In the genomic region with DNA sequence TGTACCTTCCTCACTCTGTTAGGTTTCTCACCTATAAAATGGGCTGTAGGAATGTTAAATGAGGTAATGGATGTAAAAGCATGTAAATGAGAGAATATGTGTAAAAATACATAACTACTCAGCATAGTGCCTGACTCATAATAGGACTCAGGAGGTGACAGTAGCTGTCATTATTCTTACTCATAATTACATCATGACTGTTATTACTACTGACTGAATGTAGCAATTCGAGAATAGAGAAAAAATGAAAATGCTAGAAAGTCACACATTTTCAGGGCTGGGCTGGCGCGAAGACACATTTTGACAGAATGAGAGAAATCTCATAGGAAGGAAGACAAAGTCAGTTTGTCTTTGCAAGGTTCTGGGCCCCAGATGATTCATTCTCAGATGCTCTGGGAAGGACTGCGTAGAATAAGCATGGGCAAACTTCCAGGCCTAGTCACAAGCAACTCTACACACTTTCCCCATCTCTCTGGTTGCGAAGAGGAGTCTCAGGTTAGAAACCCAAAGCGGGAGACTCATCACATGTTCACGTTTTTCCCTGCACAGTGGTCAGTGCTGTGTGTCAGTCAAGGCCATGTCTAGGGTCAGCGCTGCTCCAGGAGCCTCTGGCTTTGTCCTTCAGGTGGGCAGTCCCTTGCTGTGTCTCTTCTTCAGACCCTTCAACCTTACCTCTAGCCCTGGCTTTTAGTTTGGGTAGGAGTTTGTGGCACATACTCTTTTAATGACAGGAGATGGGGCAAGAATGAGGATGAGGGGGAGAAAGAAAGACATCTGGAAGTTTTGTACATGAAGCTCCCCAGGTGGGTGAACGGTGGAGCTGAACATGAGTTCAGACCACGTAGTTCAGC, we compare ENCODE assay signal across 8 cellular contexts. TPM values are rescaled to one million over a fixed set of nuclear protein-coding genes. Genes with fewer than 3 reads are reported as not detected.
DNase-seq lines count a peak whose midpoint lies in the region; TF ChIP-seq lines count a peak whose summit lies in the region.

No MANE protein-coding gene starts in this region.

- peak in 1 of 2 experiments; percentile 49; a peak in 1 of 4 replicates for TF ChIP-seq EP300 in SK-N-SH (IDR thresholded peaks at IDR 0.05; ENCODE audit: borderline replicate concordance in 1 of 2, low read depth in 1 of 2, low read length in 1 of 2)

- H3K27ac ChIP-seq in HEK293 (ENCODE audit: extremely low read depth, low read depth, low read length) (peak overlapping the region; percentile 72), SK-N-SH (ENCODE audit: low read depth in 2 of 2, low read length in 1 of 2) (peak overlapping the region in 1 of 2 experiments; percentile 90; a peak in 2 of 4 replicates), WERI-Rb-1 (no peak overlapping the region)

- H3K9me2 ChIP-seq in SK-N-SH, result no peaks in the 10 kb centered on the region

- peak overlapping the region; percentile 62 for H3K9ac ChIP-seq in SK-N-SH

- H3K9me3 Mint-ChIP-seq in CD14-positive monocyte, result no peaks in the 10 kb centered on the region

- no peaks in the 10 kb centered on the region for H4K20me1 ChIP-seq in SK-N-SH (ENCODE audit: insufficient read depth)

- DNase-seq in GM10266 (ENCODE audit: extremely low spot score) (peak; percentile 57), SK-N-SH (no peak), fibroblast of the conjunctiva (ENCODE audit: low read depth) (peak; percentile 93), CD14-positive monocyte (ENCODE audit: low spot score) (no peak), SHP77 (lab: John Stamatoyannopoulos, UW) (no peak), WERI-Rb-1 (no peak)
- peak; percentile 70 for DNase-seq in stimulated activated CD4-positive, alpha-beta T cell treated with anti-CD3 and anti-CD28 coated beads, Interleukin-4, amount 100 ng/mL, for 24 hours

- no peak for TF ChIP-seq CTCF in GM10266 (IDR thresholded peaks at IDR 0.05; ENCODE audit: control insufficient read depth, insufficient read depth, low read depth, missing control alignments)
- TF ChIP-seq CTCF in HEK293 (tag by site-specific recombination; IDR thresholded peaks at IDR 0.05), result no peak
- TF ChIP-seq CTCF in SK-N-SH (IDR thresholded peaks at IDR 0.05), result no peak
- TF ChIP-seq CTCF in CD14-positive monocyte (IDR thresholded peaks at IDR 0.05), result no peak
- no peak for TF ChIP-seq CTCF in WERI-Rb-1 (IDR thresholded peaks at IDR 0.05; ENCODE audit: low read depth, low read length)

- H3K27ac Mint-ChIP-seq in CD14-positive monocyte, result no peak overlapping the region

- H3K4me3 Mint-ChIP-seq in CD14-positive monocyte, result no peak overlapping the region

- peaks cover 47% of the 10 kb centered on the region for H3F3A ChIP-seq in SK-N-SH (replicated peaks; ENCODE audit: insufficient read depth)

- intact Hi-C loops in CD14-positive monocyte (cut with micrococcal nuclease), result no loop called here

- CTCF ChIA-PET in HEK293 (lab: Yijun Ruan, JAX) (interaction anchor here (0.9 kb wide), 1 partner anchor 16 kb away, joined by 5 read pairs; no protein-coding TSS in a partner anchor), SK-N-SH (lab: Yijun Ruan, JAX) (interaction anchor here (1.5 to 2.0 kb wide), 3 partner anchors 17 to 84 kb away, joined by 3 to 8 read pairs (median 4); no protein-coding TSS in a partner anchor)

- H3K79me2 ChIP-seq in SK-N-SH (ENCODE audit: insufficient read depth), result no peaks in the 10 kb centered on the region

- H3K4me1 ChIP-seq in HEK293 (ENCODE audit: control insufficient read depth, insufficient read depth, low read length) (peaks cover 17% of the 10 kb centered on the region), SK-N-SH (ENCODE audit: control insufficient read depth in 1 of 2, insufficient read depth in 2 of 2, low read depth in 1 of 2, low read length in 1 of 2) (peaks cover 0 to 34% of the 10 kb centered on the region in 2 experiments; a peak in 3 of 4 replicates)

- H3K4me1 Mint-ChIP-seq in CD14-positive monocyte, result peaks cover 9% of the 10 kb centered on the region

- H3K36me3 ChIP-seq in HEK293 (ENCODE audit: control insufficient read depth in 2 of 2, insufficient read depth in 1 of 2, low read length in 2 of 2) (no peaks in the 10 kb centered on the region; a peak in 1 of 3 replicates), SK-N-SH (replicated peaks in 1 of 2; ENCODE audit: control insufficient read depth in 1 of 2, insufficient read depth in 2 of 2, low read length in 1 of 2) (no peaks in the 10 kb centered on the region), WERI-Rb-1 (no peaks in the 10 kb centered on the region)

- H3K4me3 ChIP-seq in HEK293 (ENCODE audit: low read depth, low read length) (no peak overlapping the region), SK-N-SH (ENCODE audit: low read depth in 2 of 2, low read length in 1 of 2) (no peak overlapping the region), WERI-Rb-1 (ENCODE audit: low read depth, low read length) (no peak overlapping the region)

- H3K27me3 ChIP-seq in SK-N-SH (ENCODE audit: insufficient read depth), result no peaks in the 10 kb centered on the region
- H3K27me3 ChIP-seq in WERI-Rb-1 (ENCODE audit: insufficient read depth, low read depth, severe bottlenecking), result no peaks in the 10 kb centered on the region

- 43% methylated on average over 8 of the region's 10 CpGs for WGBS in SK-N-SH (ENCODE audit: low lambda C conversion rate)

- peak overlapping the region; percentile 66 for H3K4me2 ChIP-seq in SK-N-SH

- POLR2A ChIA-PET in HEK293 (lab: Yijun Ruan, JAX) (interaction anchor here (3.8 kb wide), 1 partner anchor 8 kb away, joined by 20 read pairs; the partner anchor contains the start of gene GPRC5A), SK-N-SH (lab: Yijun Ruan, JAX) (no interaction called here)

- H2AFZ ChIP-seq in SK-N-SH (ENCODE audit: low read depth), result no peak overlapping the region

- H3K27me3 Mint-ChIP-seq in CD14-positive monocyte (ENCODE audit: low read depth in 3 of 3), result peaks cover 0 to 4% (median under 1%) of the 10 kb centered on the region in 3 donors

- TF ChIP-seq RAD21 in SK-N-SH (IDR thresholded peaks at IDR 0.05; ENCODE audit: low read length), result no peak

- H3K36me3 Mint-ChIP-seq in CD14-positive monocyte, result no peaks in the 10 kb centered on the region

- H3K9me3 ChIP-seq in HEK293 (ENCODE audit: control insufficient read depth, insufficient read depth, low read depth, low read length), result no peaks in the 10 kb centered on the region
- H3K9me3 ChIP-seq in SK-N-SH, result no peaks in the 10 kb centered on the region
- no peaks in the 10 kb centered on the region for H3K9me3 ChIP-seq in WERI-Rb-1 (ENCODE audit: severe bottlenecking)

TF ChIP-seq in HEK293, 187 proteins besides CTCF, POLR2A, EP300 and RAD21 (continues in another document):
- TF ChIP-seq SP3 (tag by site-specific recombination; IDR thresholded peaks at IDR 0.05) (peak; percentile 60), ZNF248 (tag by site-specific recombination; IDR thresholded peaks at IDR 0.05) (no peak), ZBTB21 (tag by site-specific recombination; IDR thresholded peaks at IDR 0.05) (peak; percentile 81), BCL6B (tag by site-specific recombination; IDR thresholded peaks at IDR 0.05) (0 out of 2 replicates have a peak, but pooled peaks have one; percentile 47), GFI1B (tag by site-specific recombination; IDR thresholded peaks at IDR 0.05) (0 out of 2 replicates have a peak, but pooled peaks have one; percentile 8)

TF ChIP-seq in SK-N-SH, 30 proteins besides CTCF, POLR2A, EP300 and RAD21 (continues in another document):
- TF ChIP-seq GABPA (IDR thresholded peaks at IDR 0.05; ENCODE audit: low read depth) (no peak), GATA2 (CRISPR knock-in tag; IDR thresholded peaks at IDR 0.05) (no peak), YY1 (IDR thresholded peaks at IDR 0.05; ENCODE audit: low read depth) (no peak), TCF12 (IDR thresholded peaks at IDR 0.05) (peak; percentile 77), ELF1 (IDR thresholded peaks at IDR 0.05) (no peak), FOSL2 (IDR thresholded peaks at IDR 0.05; ENCODE audit: borderline replicate concordance, low read depth) (peak; percentile 86; the same call in 1 of the 2 replicates), TAF1 (IDR thresholded peaks at IDR 0.05; ENCODE audit: borderline replicate concordance, low read depth, low read length) (no peak), SIN3A (IDR thresholded peaks at IDR 0.05; ENCODE audit: borderline replicate concordance, low read depth, low read length) (no peak), JUND (IDR thresholded peaks at IDR 0.05) (peak; percentile 78), FOXJ3 (CRISPR knock-in tag; IDR thresholded peaks at IDR 0.05) (no peak), EZH2phosphoT487 (IDR thresholded peaks at IDR 0.05; ENCODE audit: borderline replicate concordance, low read depth) (no peak), MAX (IDR thresholded peaks at IDR 0.05; ENCODE audit: low read depth) (no peak; the same call in none of the 2 replicates), MXI1 (IDR thresholded peaks at IDR 0.05; ENCODE audit: low read depth, low read length) (no peak), RXRA (IDR thresholded peaks at IDR 0.05; ENCODE audit: borderline replicate concordance, low read depth) (no peak; the same call in 1 of the 2 replicates)
- TF ChIP-seq, protein P1, sequence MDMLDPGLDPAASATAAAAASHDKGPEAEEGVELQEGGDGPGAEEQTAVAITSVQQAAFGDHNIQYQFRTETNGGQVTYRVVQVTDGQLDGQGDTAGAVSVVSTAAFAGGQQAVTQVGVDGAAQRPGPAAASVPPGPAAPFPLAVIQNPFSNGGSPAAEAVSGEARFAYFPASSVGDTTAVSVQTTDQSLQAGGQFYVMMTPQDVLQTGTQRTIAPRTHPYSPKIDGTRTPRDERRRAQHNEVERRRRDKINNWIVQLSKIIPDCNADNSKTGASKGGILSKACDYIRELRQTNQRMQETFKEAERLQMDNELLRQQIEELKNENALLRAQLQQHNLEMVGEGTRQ (IDR thresholded peaks at IDR 0.05; ENCODE audit: borderline replicate concordance, low read depth, low read length), result no peak

RNA-seq across cellular contexts. Expression of gene GPRC5A, which starts 8.4 kb away (rescaled TPM):
- polyA plus RNA-seq in SK-N-SH (2012; rRNA removed) (12.7 and 16.1 TPM in 2 replicates), CD14-positive monocyte (not detected)
- 8.0 and 9.6 TPM in 2 replicates for polyA plus RNA-seq in SK-N-SH (2012; cell fraction: cytosol; rRNA removed)
- polyA plus RNA-seq in SK-N-SH (2012; cell fraction: nucleus; rRNA removed), result 8.2 and 12.0 TPM in 2 replicates

RNA-seq across cellular contexts. Expression of gene GPRC5D, which starts 52.2 kb away (rescaled TPM):
- polyA plus RNA-seq in SK-N-SH (2012; rRNA removed), result not detected in 2 replicates
- polyA plus RNA-seq in SK-N-SH (2012; cell fraction: cytosol; rRNA removed), result not detected in 2 replicates
- 0.14 TPM in 1 of 2 replicates, not detected in the other for polyA plus RNA-seq in SK-N-SH (2012; cell fraction: nucleus; rRNA removed)
- not detected for polyA plus RNA-seq in CD14-positive monocyte

Comparison
In these comparisons a context has a peak if more than half of its experiments do, and no peak if none do; other contexts are left out.
1. DNase-seq: peak in GM10266 (single experiment), fibroblast of the conjunctiva (single experiment) and stimulated activated CD4-positive, alpha-beta T cell treated with anti-CD3 and anti-CD28 coated beads, Interleukin-4, amount 100 ng/mL, for 24 hours (single experiment); none in SK-N-SH (single experiment), CD14-positive monocyte (single experiment), SHP77 (0 of 2) and WERI-Rb-1 (single experiment).
2. RNA of gene GPRC5A, which starts 8.4 kb away (polyA plus RNA-seq): 8.0 to 16.1 TPM in SK-N-SH; not detected in CD14-positive monocyte; every median in the first group is over 4 times any median in the second.